In genomic region chr16:83272201-83272600, GRCh38 we compare ENCODE assay signal across 17 cellular contexts.
DNase-seq lines count a peak whose midpoint lies in the region; ATAC-seq and TF ChIP-seq lines count a peak whose summit lies in the region.
"Had no signal": no experiment of that assay in that cellular context is flagged by ENCODE, and none has a peak within 500 bp of the region (broad histone marks: within the 10 kb centered on the region; RNA-seq: fewer than 3 reads in every experiment).

No MANE protein-coding gene starts in this region.

- H3K9me3 ChIP-seq in GM23248 (ENCODE audit: low read depth) (no peaks in the 10 kb centered on the region), mesenchymal stem cell (ENCODE audit: control insufficient read depth, low read length) (no peaks in the 10 kb centered on the region)

- DNase-seq in AG08395 (ENCODE audit: low spot score): peak; percentile 65
- peak; percentile 60 for DNase-seq in GM23248
- peak; percentile 8 for DNase-seq in astrocyte of the hippocampus (ENCODE audit: low read depth, low spot score)
- peak; percentile 24 for DNase-seq in myocyte (ENCODE audit: low read depth)
- DNase-seq in mesenchymal stem cell: no peak
- no peak for DNase-seq in GM10248 (ENCODE audit: extremely low spot score)
- no peak for DNase-seq in G401 (ENCODE audit: low spot score)
- DNase-seq: CD4-positive, CD25-positive, alpha-beta regulatory T cell; DND-41; H9; NCI-H1105 treated with DMSO at 0.1 percent for 48 hours; NCI-H187; NCI-H345; NCI-H69; Right ventricle myocardium superior had no signal

- 46 to 48% methylated on average over 5 of the region's 5 CpGs for WGBS in GM23248 (ENCODE audit: low coverage in 1 of 2, low lambda C conversion rate in 2 of 2, missing lambda C conversion rate in 2 of 2), 2 experiments
- WGBS in mesenchymal stem cell: 100% methylated on average over 2 of the region's 5 CpGs

- H4K91ac ChIP-seq in mesenchymal stem cell (ENCODE audit: low read length): no peak overlapping the region

- no peak overlapping the region for H2BK12ac ChIP-seq in mesenchymal stem cell (ENCODE audit: low read length in 2 of 2)

- H3K79me2 ChIP-seq in GM23248 (ENCODE audit: insufficient read depth): no peaks in the 10 kb centered on the region

- H2AFZ ChIP-seq in GM23248 (no peak overlapping the region), mesenchymal stem cell (ENCODE audit: low read depth, low read length) (no peak overlapping the region)

- TF ChIP-seq CTCF in GM10248 (IDR thresholded peaks at IDR 0.05; ENCODE audit: control extremely low read depth, extremely low read depth, low read depth, missing control alignments): no peak

- H3K36me3 ChIP-seq in GM23248 (ENCODE audit: low read depth): no peaks in the 10 kb centered on the region
- H3K36me3 ChIP-seq in mesenchymal stem cell (ENCODE audit: control insufficient read depth in 1 of 2, insufficient read depth in 2 of 2, low read depth in 1 of 2, low read length in 2 of 2): no peaks in the 10 kb centered on the region

- H3K4me2 ChIP-seq in GM23248 (ENCODE audit: unreplicated experiment): no peak overlapping the region
- no peak overlapping the region for H3K4me2 ChIP-seq in mesenchymal stem cell (ENCODE audit: low read length, poor library complexity, severe bottlenecking)

- H3K79me1 ChIP-seq in mesenchymal stem cell (replicated peaks; ENCODE audit: low read length, poor library complexity, severe bottlenecking): no peaks in the 10 kb centered on the region

- no peaks in the 10 kb centered on the region for H3K9me2 ChIP-seq in GM23248 (ENCODE audit: insufficient read depth)

- H2BK5ac ChIP-seq in mesenchymal stem cell (ENCODE audit: low read depth, low read length, poor library complexity, severe bottlenecking): no peak overlapping the region

- no peak overlapping the region for H3K27ac ChIP-seq in GM23248
- no peak overlapping the region for H3K27ac ChIP-seq in mesenchymal stem cell (ENCODE audit: low read length, poor library complexity, severe bottlenecking)
- H3K27ac ChIP-seq: HL-60 had no signal

- ATAC-seq in HG03175 (IDR thresholded peaks at IDR 0.05; ENCODE audit: unreplicated experiment): no peak

- in situ Hi-C loops in GM23248 (cut with MboI): no loop called here
- in situ Hi-C loops in G401 (cut with HindIII; ENCODE audit: low sequenced_read_pairs): no loop called here

- POLR2A ChIA-PET in GM10248 (lab: Yijun Ruan, JAX): no interaction called here

- no peak overlapping the region for H3K14ac ChIP-seq in mesenchymal stem cell (ENCODE audit: low read length in 2 of 2)

- CTCF ChIA-PET in GM10248 (lab: Yijun Ruan, JAX): no interaction called here

- H3K23ac ChIP-seq in mesenchymal stem cell (ENCODE audit: low read length in 2 of 2): no peak overlapping the region

- H2BK15ac ChIP-seq in mesenchymal stem cell (ENCODE audit: low read depth, poor library complexity, severe bottlenecking): no peak overlapping the region

- H4K8ac ChIP-seq in mesenchymal stem cell (ENCODE audit: low read length): no peak overlapping the region

- H3K4me1 ChIP-seq in GM23248 (ENCODE audit: insufficient read depth) (no peaks in the 10 kb centered on the region), mesenchymal stem cell (ENCODE audit: control insufficient read depth, insufficient read depth, low read depth, low read length) (no peaks in the 10 kb centered on the region)

- H3F3A ChIP-seq in GM23248 (ENCODE audit: insufficient read depth): peaks cover 7% of the 10 kb centered on the region; the same call in 1 of the 2 replicates

- H3K4ac ChIP-seq in mesenchymal stem cell (ENCODE audit: low read depth in 1 of 2, low read length in 2 of 2): no peak overlapping the region

- H2BK120ac ChIP-seq in mesenchymal stem cell (ENCODE audit: low read depth, low read length): no peak overlapping the region

- H2AK5ac ChIP-seq in mesenchymal stem cell (ENCODE audit: low read length, severe bottlenecking): no peak overlapping the region

- H3K27me3 ChIP-seq in GM23248 (replicated peaks; ENCODE audit: insufficient read depth): no peaks in the 10 kb centered on the region
- H3K27me3 ChIP-seq in mesenchymal stem cell (ENCODE audit: control insufficient read depth in 1 of 2, insufficient read depth in 1 of 2, low read length in 2 of 2): no peaks in the 10 kb centered on the region

- H3K9ac ChIP-seq in GM23248 (no peak overlapping the region), mesenchymal stem cell (ENCODE audit: low read length) (no peak overlapping the region)

- H4K20me1 ChIP-seq in GM23248 (ENCODE audit: insufficient read depth): no peaks in the 10 kb centered on the region

- H3K4me3 ChIP-seq in GM23248: no peak overlapping the region
- H3K4me3 ChIP-seq in mesenchymal stem cell (ENCODE audit: insufficient read depth in 1 of 2, low read depth in 1 of 2, low read length in 2 of 2): no peak overlapping the region

- no peak overlapping the region for H3K18ac ChIP-seq in mesenchymal stem cell (ENCODE audit: low read depth in 1 of 2, low read length in 2 of 2)

Comparison
In these comparisons a context has a peak if more than half of its experiments do, and no peak if none do; other contexts are left out.
1. DNase-seq: peak in AG08395 (single experiment), GM23248 (single experiment), astrocyte of the hippocampus (single experiment) and myocyte (single experiment); none in mesenchymal stem cell (single experiment), GM10248 (single experiment) and G401 (single experiment).